Comparison of ENCODE assay signal across 9 cellular contexts in genomic region chr11:71489311-71490043, GRCh38. TPM values are rescaled to one million over a fixed set of nuclear protein-coding genes. Genes with fewer than 3 reads are reported as not detected.
DNase-seq lines count a peak whose midpoint lies in the region; ATAC-seq and TF ChIP-seq lines count a peak whose summit lies in the region.
"Had no signal": no experiment of that assay in that cellular context is flagged by ENCODE, and none has a peak within 500 bp of the region (broad histone marks: within the 10 kb centered on the region; RNA-seq: fewer than 3 reads in every experiment).

No MANE protein-coding gene starts in this region.

- CTCF ChIA-PET in AG04450 (lab: Charles Lee): no interaction called here

- no peak for TF ChIP-seq CTCF in AG04450 (IDR thresholded peaks at IDR 0.05; ENCODE audit: low read depth, low read length)

- peak; percentile 13 for DNase-seq in AG04450 (ENCODE audit: low read depth, low spot score)
- peak; percentile 28 for DNase-seq in activated T-helper 9 cell treated with anti-CD3 and anti-CD28 coated beads, Interleukin-2, amount 50 U/mL, for 16 hours (ENCODE audit: low read depth)
- DNase-seq in mesenteric fat pad (ENCODE audit: low spot score): peak; percentile 85
- DNase-seq in NCI-H2196 treated with DMSO at 0.1 percent for 48 hours (lab: John Stamatoyannopoulos, UW; ENCODE audit: unreplicated experiment): no peak
- DNase-seq in NCI-H1105 (lab: John Stamatoyannopoulos, UW): no peak
- no peak for DNase-seq in DMS 273 (lab: John Stamatoyannopoulos, UW; ENCODE audit: unreplicated experiment)
- DNase-seq in T1000 (lab: John Stamatoyannopoulos, UW): no peak

- ATAC-seq in HG02870 (IDR thresholded peaks at IDR 0.05; ENCODE audit: unreplicated experiment): peak; percentile 68

- H3K27me3 ChIP-seq in AG04450 (ENCODE audit: control insufficient read depth, insufficient read depth, low read length): no peaks in the 10 kb centered on the region

- H3K4me3 ChIP-seq in AG04450 (ENCODE audit: low read depth, low read length): no peak overlapping the region

- H3K27ac ChIP-seq in AG04450 (ENCODE audit: low read depth, low read length): peak overlapping the region; percentile 11

- POLR2A ChIA-PET in AG04450 (lab: Yijun Ruan, JAX): interaction anchor here (1.2 kb wide), 1 partner anchor 37 kb away, joined by 7 read pairs; the partner anchor contains the start of gene NADSYN1

- no peaks in the 10 kb centered on the region for H3K9me3 ChIP-seq in AG04450 (ENCODE audit: control insufficient read depth, insufficient read depth, low read length)

RNA-seq across cellular contexts. Expression of gene NADSYN1, which starts 36.5 kb away (rescaled TPM):
- polyA plus RNA-seq in AG04450 (2011; rRNA removed): 39.0 and 51.2 TPM in 2 replicates
- 70.7 and 97.3 TPM in 2 replicates for polyA minus RNA-seq in AG04450 (2011; rRNA and poly(A)+ RNA removed)
- total RNA-seq in mesenteric fat pad: 48.0 TPM

RNA-seq across cellular contexts. Expression of gene KRTAP5-7, which starts 37.6 kb away (rescaled TPM):
- polyA plus RNA-seq in AG04450 (2011; rRNA removed): not detected in 2 replicates
- polyA minus RNA-seq in AG04450 (2011; rRNA and poly(A)+ RNA removed): not detected in 2 replicates
- 0.39 TPM for total RNA-seq in mesenteric fat pad
- total RNA-seq: CD8-positive, alpha-beta memory T cell had no signal
- polyA plus RNA-seq: CD8-positive, alpha-beta memory T cell had no signal

RNA-seq across cellular contexts. Expression of gene DHCR7, which starts 41.3 kb away (rescaled TPM):
- polyA plus RNA-seq in AG04450 (2011; rRNA removed): 40.2 and 45.8 TPM in 2 replicates
- 48.0 and 48.4 TPM in 2 replicates for polyA minus RNA-seq in AG04450 (2011; rRNA and poly(A)+ RNA removed)
- total RNA-seq in mesenteric fat pad: 26.3 TPM

RNA-seq across cellular contexts. Expression of gene KRTAP5-8, which starts 48.3 kb away (rescaled TPM):
- 0.06 TPM in 1 of 2 replicates, not detected in the other for polyA plus RNA-seq in AG04450 (2011; rRNA removed)
- not detected in 2 replicates for polyA minus RNA-seq in AG04450 (2011; rRNA and poly(A)+ RNA removed)
- not detected for total RNA-seq in mesenteric fat pad
- total RNA-seq: CD8-positive, alpha-beta memory T cell had no signal
- polyA plus RNA-seq: CD8-positive, alpha-beta memory T cell had no signal

RNA-seq across cellular contexts. Expression of gene KRTAP5-9, which starts 58.7 kb away (rescaled TPM):
- polyA plus RNA-seq in AG04450 (2011; rRNA removed): not detected in 2 replicates
- polyA minus RNA-seq in AG04450 (2011; rRNA and poly(A)+ RNA removed): not detected in 2 replicates
- not detected for total RNA-seq in mesenteric fat pad
- total RNA-seq: CD8-positive, alpha-beta memory T cell had no signal
- polyA plus RNA-seq: CD8-positive, alpha-beta memory T cell had no signal

Comparison
In these comparisons a context has a peak if more than half of its experiments do, and no peak if none do; other contexts are left out.
1. DNase-seq: peak in AG04450 (single experiment), activated T-helper 9 cell treated with anti-CD3 and anti-CD28 coated beads, Interleukin-2, amount 50 U/mL, for 16 hours (single experiment) and mesenteric fat pad (single experiment); none in NCI-H2196 treated with DMSO at 0.1 percent for 48 hours (single experiment), NCI-H1105 (single experiment), DMS 273 (single experiment) and T1000 (single experiment).